ENCODE assay signal across 8 cellular contexts in the genomic region with DNA sequence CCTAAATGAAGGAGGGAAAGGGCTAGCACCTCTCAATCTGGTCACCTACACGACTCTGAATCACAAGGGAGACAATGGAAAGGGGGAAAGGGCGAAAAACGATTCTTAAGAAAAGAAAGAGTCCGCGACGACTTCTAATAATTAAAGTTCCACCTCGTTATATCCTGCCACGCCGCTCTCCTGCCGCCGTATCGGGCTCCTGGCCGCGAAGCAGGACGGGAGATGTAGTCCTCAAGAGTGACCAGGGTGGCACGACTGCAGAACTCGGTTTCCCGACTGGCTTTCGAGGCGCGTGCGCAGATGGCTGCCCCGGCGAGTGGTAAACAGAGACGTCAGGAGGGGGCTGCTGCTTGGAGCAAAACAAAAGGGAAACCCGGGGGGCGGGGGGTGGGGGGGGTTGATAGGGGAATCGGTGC. TPM values are rescaled to one million over a fixed set of nuclear protein-coding genes. Genes with fewer than 3 reads are reported as not detected.
DNase-seq lines count a peak whose midpoint lies in the region; ATAC-seq and TF ChIP-seq lines count a peak whose summit lies in the region.

A gene with protein sequence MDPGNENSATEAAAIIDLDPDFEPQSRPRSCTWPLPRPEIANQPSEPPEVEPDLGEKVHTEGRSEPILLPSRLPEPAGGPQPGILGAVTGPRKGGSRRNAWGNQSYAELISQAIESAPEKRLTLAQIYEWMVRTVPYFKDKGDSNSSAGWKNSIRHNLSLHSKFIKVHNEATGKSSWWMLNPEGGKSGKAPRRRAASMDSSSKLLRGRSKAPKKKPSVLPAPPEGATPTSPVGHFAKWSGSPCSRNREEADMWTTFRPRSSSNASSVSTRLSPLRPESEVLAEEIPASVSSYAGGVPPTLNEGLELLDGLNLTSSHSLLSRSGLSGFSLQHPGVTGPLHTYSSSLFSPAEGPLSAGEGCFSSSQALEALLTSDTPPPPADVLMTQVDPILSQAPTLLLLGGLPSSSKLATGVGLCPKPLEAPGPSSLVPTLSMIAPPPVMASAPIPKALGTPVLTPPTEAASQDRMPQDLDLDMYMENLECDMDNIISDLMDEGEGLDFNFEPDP (plus strand): TSS at position 297 of the 416 bp plus-strand sequence. CDS start 678 bp downstream, outside the sequence.

- H3K9me3 ChIP-seq in BLaER1 treated with 17β-estradiol and CSF1 and Interleukin-3, amounts not matched to agents 10 nM and 100 nM (replicated peaks in 1 of 11): no peaks in the 10 kb centered on the region
- no peaks in the 10 kb centered on the region for H3K9me3 ChIP-seq in lower lobe of right lung

- peaks cover 16 to 44% (median 26%) of the 10 kb centered on the region in 10 experiments for H3K4me1 ChIP-seq in BLaER1 treated with 17β-estradiol and CSF1 and Interleukin-3, amounts not matched to agents 10 nM and 100 nM
- H3K4me1 ChIP-seq in lower lobe of right lung: peaks cover 10% of the 10 kb centered on the region

- H4K20me1 ChIP-seq in BLaER1 treated with 17β-estradiol and CSF1 and Interleukin-3, amounts not matched to agents 10 nM and 100 nM: peaks cover 0 to 16% (median 0%) of the 10 kb centered on the region in 11 experiments; a peak in 6 of 22 replicates

- ATAC-seq in GM19395 (IDR thresholded peaks at IDR 0.05; ENCODE audit: unreplicated experiment) (peak; percentile 87), HG03565 (IDR thresholded peaks at IDR 0.05; ENCODE audit: unreplicated experiment) (peak; percentile 95), lower lobe of right lung (peak; percentile 95 to 97)

- H3K4me2 ChIP-seq in BLaER1 treated with 17β-estradiol and CSF1 and Interleukin-3, amounts not matched to agents 10 nM and 100 nM: peak within 1 kb of the TSS; percentile 82 to 94 (median 88)

- peak in 3 of 56 donors; percentile 9 to 17 (median 12) for TF ChIP-seq CTCF in dorsolateral prefrontal cortex (IDR thresholded peaks at IDR 0.05 in 54 of 56, conservative IDR thresholded peaks at IDR 0.05 in 2 of 56; ENCODE audit: low read depth in 1 of 56, partially characterized antibody in 56 of 56)
- no peak for TF ChIP-seq CTCF in lower lobe of right lung (IDR thresholded peaks at IDR 0.05)

- peak; percentile 65 for DNase-seq in NCI-H774 (lab: John Stamatoyannopoulos, UW)
- peak; percentile 83 to 87 for DNase-seq in activated CD4-positive, alpha-beta T cell treated with anti-CD3 and anti-CD28 coated beads, Interleukin-2, amount 50 U/mL, for 48 hours
- peak; percentile 90 to 96 (median 94) for DNase-seq in dorsolateral prefrontal cortex
- peak; percentile 94 for DNase-seq in lower lobe of right lung
- DNase-seq in stimulated activated CD4-positive, alpha-beta T cell treated with anti-CD3 and anti-CD28 coated beads, TNF-alpha, amount 100 ng/mL, for 1 hour (ENCODE audit: low read depth in 3 of 3, low spot score in 1 of 3): peak; percentile 68 to 71 (median 68)

- H3K36me3 ChIP-seq in BLaER1 treated with 17β-estradiol and CSF1 and Interleukin-3, amounts not matched to agents 10 nM and 100 nM: no peaks in the 10 kb centered on the region
- no peaks in the 10 kb centered on the region for H3K36me3 ChIP-seq in lower lobe of right lung

- H3K27ac ChIP-seq in BLaER1 treated with 17β-estradiol and CSF1 and Interleukin-3, amounts not matched to agents 10 nM and 100 nM: peak within 1 kb of the TSS in 10 of 11 experiments; percentile 36 to 71 (median 63); a peak in 17 of 22 replicates
- H3K27ac ChIP-seq in dorsolateral prefrontal cortex (peak within 1 kb of the TSS in 53 of 59 donors; percentile 1 to 84 (median 67)), lower lobe of right lung (peak within 1 kb of the TSS; percentile 62)

- H3K27me3 ChIP-seq in BLaER1 treated with 17β-estradiol and CSF1 and Interleukin-3, amounts not matched to agents 10 nM and 100 nM: peaks cover 79 to 98% (median 90%) of the 10 kb centered on the region in 11 experiments
- H3K27me3 ChIP-seq in dorsolateral prefrontal cortex (peaks cover 0 to 67% (median 18%) of the 10 kb centered on the region in 45 donors), lower lobe of right lung (ENCODE audit: low read depth) (no peaks in the 10 kb centered on the region)

- H3K4me3 ChIP-seq in BLaER1 treated with 17β-estradiol and CSF1 and Interleukin-3, amounts not matched to agents 10 nM and 100 nM: peak within 1 kb of the TSS; percentile 58 to 75 (median 64)
- H3K4me3 ChIP-seq in dorsolateral prefrontal cortex (peak within 1 kb of the TSS; percentile 45 to 77 (median 65)), lower lobe of right lung (peak within 1 kb of the TSS; percentile 65)

- peak within 1 kb of the TSS; percentile 63 to 80 (median 76) for H3K9ac ChIP-seq in BLaER1 treated with 17β-estradiol and CSF1 and Interleukin-3, amounts not matched to agents 10 nM and 100 nM

- intact Hi-C loops in dorsolateral prefrontal cortex (cut with DNase I) (loop anchor here in 1 of 2 donors (1.0 kb wide), 1 partner anchor 27 kb away; a partner anchor contains a TSS), lower lobe of right lung (cut with DNase I) (no loop called here)

RNA-seq across cellular contexts. Expression of the gene that starts here (rescaled TPM):
- 100 to 1,000 TPM in 15 of 120 experiments, 10 to 100 TPM in 105; 35.9 to 223 (median 67.8) TPM for total RNA-seq in dorsolateral prefrontal cortex
- total RNA-seq in lower lobe of right lung: 34.7 TPM

Comparison
In these comparisons a context has a peak if more than half of its experiments do, and no peak if none do; other contexts are left out.
1. Peak in every context shown above with its lines: DNase-seq, ATAC-seq, H3K4me3 ChIP-seq and H3K27ac ChIP-seq.